1 cellular context compared by ENCODE assay signal in genomic region chr12:131862084-131862441, GRCh38.
TF ChIP-seq lines count a peak whose summit lies in the region.

No MANE protein-coding gene starts in this region.

TF ChIP-seq in HepG2, 621 proteins besides CTCF, POLR2A, EP300 and RAD21 (continued from another document and continues in another):
- TF ChIP-seq ZNF781 (CRISPR knock-in tag; IDR thresholded peaks at IDR 0.05; ENCODE audit: borderline replicate concordance, not compliant biosample characterization): no peak
- no peak for TF ChIP-seq AFF4 (CRISPR knock-in tag; IDR thresholded peaks at IDR 0.05)
- TF ChIP-seq SNAPC2 (CRISPR knock-in tag; IDR thresholded peaks at IDR 0.05): no peak
- TF ChIP-seq NONO (IDR thresholded peaks at IDR 0.05): no peak
- no peak; the same call in 1 of the 2 replicates for TF ChIP-seq NONO (CRISPR knock-in tag; conservative IDR thresholded peaks at IDR 0.05)
- TF ChIP-seq ZNF652 (CRISPR knock-in tag; IDR thresholded peaks at IDR 0.05; ENCODE audit: borderline replicate concordance, low read depth): no peak
- no peak for TF ChIP-seq RFX3 (CRISPR knock-in tag; IDR thresholded peaks at IDR 0.05)
- TF ChIP-seq STAG1 (CRISPR knock-in tag; IDR thresholded peaks at IDR 0.05): no peak
- peak; percentile 61; the same call in 1 of the 2 replicates for TF ChIP-seq JUND (CRISPR knock-in tag; IDR thresholded peaks at IDR 0.05)
- TF ChIP-seq, protein P1, sequence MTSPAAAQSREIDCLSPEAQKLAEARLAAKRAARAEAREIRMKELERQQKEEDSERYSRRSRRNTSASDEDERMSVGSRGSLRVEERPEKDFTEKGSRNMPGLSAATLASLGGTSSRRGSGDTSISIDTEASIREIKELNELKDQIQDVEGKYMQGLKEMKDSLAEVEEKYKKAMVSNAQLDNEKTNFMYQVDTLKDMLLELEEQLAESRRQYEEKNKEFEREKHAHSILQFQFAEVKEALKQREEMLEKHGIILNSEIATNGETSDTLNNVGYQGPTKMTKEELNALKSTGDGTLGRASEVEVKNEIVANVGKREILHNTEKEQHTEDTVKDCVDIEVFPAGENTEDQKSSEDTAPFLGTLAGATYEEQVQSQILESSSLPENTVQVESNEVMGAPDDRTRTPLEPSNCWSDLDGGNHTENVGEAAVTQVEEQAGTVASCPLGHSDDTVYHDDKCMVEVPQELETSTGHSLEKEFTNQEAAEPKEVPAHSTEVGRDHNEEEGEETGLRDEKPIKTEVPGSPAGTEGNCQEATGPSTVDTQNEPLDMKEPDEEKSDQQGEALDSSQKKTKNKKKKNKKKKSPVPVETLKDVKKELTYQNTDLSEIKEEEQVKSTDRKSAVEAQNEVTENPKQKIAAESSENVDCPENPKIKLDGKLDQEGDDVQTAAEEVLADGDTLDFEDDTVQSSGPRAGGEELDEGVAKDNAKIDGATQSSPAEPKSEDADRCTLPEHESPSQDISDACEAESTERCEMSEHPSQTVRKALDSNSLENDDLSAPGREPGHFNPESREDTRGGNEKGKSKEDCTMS (CRISPR knock-in tag; conservative IDR thresholded peaks at IDR 0.05): no peak
- TF ChIP-seq ZBTB21 (CRISPR knock-in tag; IDR thresholded peaks at IDR 0.05): no peak
- peak; percentile 56; the same call in 1 of the 2 replicates for TF ChIP-seq PPARG (CRISPR knock-in tag; conservative IDR thresholded peaks at IDR 0.05)
- no peak for TF ChIP-seq TFDP2 (CRISPR knock-in tag; IDR thresholded peaks at IDR 0.05)
- TF ChIP-seq, protein P2, sequence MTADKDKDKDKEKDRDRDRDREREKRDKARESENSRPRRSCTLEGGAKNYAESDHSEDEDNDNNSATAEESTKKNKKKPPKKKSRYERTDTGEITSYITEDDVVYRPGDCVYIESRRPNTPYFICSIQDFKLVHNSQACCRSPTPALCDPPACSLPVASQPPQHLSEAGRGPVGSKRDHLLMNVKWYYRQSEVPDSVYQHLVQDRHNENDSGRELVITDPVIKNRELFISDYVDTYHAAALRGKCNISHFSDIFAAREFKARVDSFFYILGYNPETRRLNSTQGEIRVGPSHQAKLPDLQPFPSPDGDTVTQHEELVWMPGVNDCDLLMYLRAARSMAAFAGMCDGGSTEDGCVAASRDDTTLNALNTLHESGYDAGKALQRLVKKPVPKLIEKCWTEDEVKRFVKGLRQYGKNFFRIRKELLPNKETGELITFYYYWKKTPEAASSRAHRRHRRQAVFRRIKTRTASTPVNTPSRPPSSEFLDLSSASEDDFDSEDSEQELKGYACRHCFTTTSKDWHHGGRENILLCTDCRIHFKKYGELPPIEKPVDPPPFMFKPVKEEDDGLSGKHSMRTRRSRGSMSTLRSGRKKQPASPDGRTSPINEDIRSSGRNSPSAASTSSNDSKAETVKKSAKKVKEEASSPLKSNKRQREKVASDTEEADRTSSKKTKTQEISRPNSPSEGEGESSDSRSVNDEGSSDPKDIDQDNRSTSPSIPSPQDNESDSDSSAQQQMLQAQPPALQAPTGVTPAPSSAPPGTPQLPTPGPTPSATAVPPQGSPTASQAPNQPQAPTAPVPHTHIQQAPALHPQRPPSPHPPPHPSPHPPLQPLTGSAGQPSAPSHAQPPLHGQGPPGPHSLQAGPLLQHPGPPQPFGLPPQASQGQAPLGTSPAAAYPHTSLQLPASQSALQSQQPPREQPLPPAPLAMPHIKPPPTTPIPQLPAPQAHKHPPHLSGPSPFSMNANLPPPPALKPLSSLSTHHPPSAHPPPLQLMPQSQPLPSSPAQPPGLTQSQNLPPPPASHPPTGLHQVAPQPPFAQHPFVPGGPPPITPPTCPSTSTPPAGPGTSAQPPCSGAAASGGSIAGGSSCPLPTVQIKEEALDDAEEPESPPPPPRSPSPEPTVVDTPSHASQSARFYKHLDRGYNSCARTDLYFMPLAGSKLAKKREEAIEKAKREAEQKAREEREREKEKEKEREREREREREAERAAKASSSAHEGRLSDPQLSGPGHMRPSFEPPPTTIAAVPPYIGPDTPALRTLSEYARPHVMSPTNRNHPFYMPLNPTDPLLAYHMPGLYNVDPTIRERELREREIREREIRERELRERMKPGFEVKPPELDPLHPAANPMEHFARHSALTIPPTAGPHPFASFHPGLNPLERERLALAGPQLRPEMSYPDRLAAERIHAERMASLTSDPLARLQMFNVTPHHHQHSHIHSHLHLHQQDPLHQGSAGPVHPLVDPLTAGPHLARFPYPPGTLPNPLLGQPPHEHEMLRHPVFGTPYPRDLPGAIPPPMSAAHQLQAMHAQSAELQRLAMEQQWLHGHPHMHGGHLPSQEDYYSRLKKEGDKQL (CRISPR knock-in tag; IDR thresholded peaks at IDR 0.05; ENCODE audit: low read depth): peak; percentile 28; the same call in 1 of the 2 replicates
- peak; percentile 67 for TF ChIP-seq HDAC1 (CRISPR knock-in tag; IDR thresholded peaks at IDR 0.05)
- TF ChIP-seq PREB (CRISPR knock-in tag; IDR thresholded peaks at IDR 0.05): no peak
- TF ChIP-seq MYNN (CRISPR knock-in tag; IDR thresholded peaks at IDR 0.05; ENCODE audit: low read depth): no peak
- 0 out of 2 replicates have a peak, but pooled peaks have one; percentile 42 for TF ChIP-seq RBFOX2 (IDR thresholded peaks at IDR 0.05; ENCODE audit: low read depth, low read length)
- TF ChIP-seq FLYWCH1 (CRISPR knock-in tag; IDR thresholded peaks at IDR 0.05): no peak
- TF ChIP-seq, protein P3, sequence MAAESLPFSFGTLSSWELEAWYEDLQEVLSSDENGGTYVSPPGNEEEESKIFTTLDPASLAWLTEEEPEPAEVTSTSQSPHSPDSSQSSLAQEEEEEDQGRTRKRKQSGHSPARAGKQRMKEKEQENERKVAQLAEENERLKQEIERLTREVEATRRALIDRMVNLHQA (CRISPR knock-in tag; IDR thresholded peaks at IDR 0.05): no peak
- TF ChIP-seq, protein P4, sequence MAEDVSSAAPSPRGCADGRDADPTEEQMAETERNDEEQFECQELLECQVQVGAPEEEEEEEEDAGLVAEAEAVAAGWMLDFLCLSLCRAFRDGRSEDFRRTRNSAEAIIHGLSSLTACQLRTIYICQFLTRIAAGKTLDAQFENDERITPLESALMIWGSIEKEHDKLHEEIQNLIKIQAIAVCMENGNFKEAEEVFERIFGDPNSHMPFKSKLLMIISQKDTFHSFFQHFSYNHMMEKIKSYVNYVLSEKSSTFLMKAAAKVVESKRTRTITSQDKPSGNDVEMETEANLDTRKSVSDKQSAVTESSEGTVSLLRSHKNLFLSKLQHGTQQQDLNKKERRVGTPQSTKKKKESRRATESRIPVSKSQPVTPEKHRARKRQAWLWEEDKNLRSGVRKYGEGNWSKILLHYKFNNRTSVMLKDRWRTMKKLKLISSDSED (CRISPR knock-in tag; IDR thresholded peaks at IDR 0.05): no peak
- no peak for TF ChIP-seq NR3C1 (CRISPR knock-in tag; IDR thresholded peaks at IDR 0.05)
- TF ChIP-seq ZNF274 (CRISPR knock-in tag; IDR thresholded peaks at IDR 0.05): 0 out of 2 replicates have a peak, but pooled peaks have one; percentile 27
- no peak for TF ChIP-seq MEF2D (CRISPR knock-in tag; IDR thresholded peaks at IDR 0.05)
- TF ChIP-seq MAFK (conservative IDR thresholded peaks at IDR 0.05 in 1 of 2, IDR thresholded peaks at IDR 0.05 in 1 of 2; ENCODE audit: low read length in 2 of 2): no peak
- TF ChIP-seq GMEB2 (CRISPR knock-in tag; IDR thresholded peaks at IDR 0.05; ENCODE audit: low read depth): no peak
- no peak for TF ChIP-seq FOXC1 (CRISPR knock-in tag; IDR thresholded peaks at IDR 0.05; ENCODE audit: borderline replicate concordance)
- TF ChIP-seq ZFX (CRISPR knock-in tag; IDR thresholded peaks at IDR 0.05; ENCODE audit: low read depth): peak; percentile 51
- no peak for TF ChIP-seq PLRG1 (conservative IDR thresholded peaks at IDR 0.05)
- TF ChIP-seq ZNF260 (CRISPR knock-in tag; IDR thresholded peaks at IDR 0.05; ENCODE audit: borderline replicate concordance, low read depth): no peak
- no peak; the same call in 1 of the 2 replicates for TF ChIP-seq ZNF235 (CRISPR knock-in tag; IDR thresholded peaks at IDR 0.05; ENCODE audit: borderline replicate concordance)
- no peak for TF ChIP-seq E2F5 (CRISPR knock-in tag; conservative IDR thresholded peaks at IDR 0.05)
- TF ChIP-seq LBX2 (CRISPR knock-in tag; IDR thresholded peaks at IDR 0.05; ENCODE audit: borderline replicate concordance): no peak
- no peak for TF ChIP-seq KDM2A (CRISPR knock-in tag; IDR thresholded peaks at IDR 0.05; ENCODE audit: borderline replicate concordance, low read depth)
- TF ChIP-seq PRDM10 (CRISPR knock-in tag; IDR thresholded peaks at IDR 0.05; ENCODE audit: low read depth): no peak
